In genomic region chr5:36241636-36242533, GRCh38 we compare ENCODE assay signal across 1 cellular context.
TF ChIP-seq lines count a peak whose summit lies in the region.

A gene with protein sequence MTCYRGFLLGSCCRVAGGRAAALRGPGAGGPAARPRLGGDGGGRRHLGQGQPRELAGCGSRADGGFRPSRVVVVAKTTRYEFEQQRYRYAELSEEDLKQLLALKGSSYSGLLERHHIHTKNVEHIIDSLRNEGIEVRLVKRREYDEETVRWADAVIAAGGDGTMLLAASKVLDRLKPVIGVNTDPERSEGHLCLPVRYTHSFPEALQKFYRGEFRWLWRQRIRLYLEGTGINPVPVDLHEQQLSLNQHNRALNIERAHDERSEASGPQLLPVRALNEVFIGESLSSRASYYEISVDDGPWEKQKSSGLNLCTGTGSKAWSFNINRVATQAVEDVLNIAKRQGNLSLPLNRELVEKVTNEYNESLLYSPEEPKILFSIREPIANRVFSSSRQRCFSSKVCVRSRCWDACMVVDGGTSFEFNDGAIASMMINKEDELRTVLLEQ (minus strand): TSS chr5:36241925. CDS start chr5:36241798, 127 bp downstream.

TF ChIP-seq in HEK293, 187 proteins besides CTCF, POLR2A, EP300 and RAD21 (continued from another document and continues in another):
- TF ChIP-seq REST (tag by site-specific recombination; IDR thresholded peaks at IDR 0.05) = peak; percentile 40; the same call in 1 of the 2 replicates
- peak; percentile 98 for TF ChIP-seq EGR2 (tag by site-specific recombination; IDR thresholded peaks at IDR 0.05; ENCODE audit: low read depth)
- no peak for TF ChIP-seq ZNF623 (tag by site-specific recombination; IDR thresholded peaks at IDR 0.05)
- TF ChIP-seq KLF8 (tag by site-specific recombination; IDR thresholded peaks at IDR 0.05) = peak; percentile 69
- peak; percentile 77 for TF ChIP-seq ZNF843 (tag by site-specific recombination; IDR thresholded peaks at IDR 0.05)
- peak; percentile 79 for TF ChIP-seq ZNF324 (tag by site-specific recombination; IDR thresholded peaks at IDR 0.05)
- TF ChIP-seq, protein P1, sequence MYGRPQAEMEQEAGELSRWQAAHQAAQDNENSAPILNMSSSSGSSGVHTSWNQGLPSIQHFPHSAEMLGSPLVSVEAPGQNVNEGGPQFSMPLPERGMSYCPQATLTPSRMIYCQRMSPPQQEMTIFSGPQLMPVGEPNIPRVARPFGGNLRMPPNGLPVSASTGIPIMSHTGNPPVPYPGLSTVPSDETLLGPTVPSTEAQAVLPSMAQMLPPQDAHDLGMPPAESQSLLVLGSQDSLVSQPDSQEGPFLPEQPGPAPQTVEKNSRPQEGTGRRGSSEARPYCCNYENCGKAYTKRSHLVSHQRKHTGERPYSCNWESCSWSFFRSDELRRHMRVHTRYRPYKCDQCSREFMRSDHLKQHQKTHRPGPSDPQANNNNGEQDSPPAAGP (tag by site-specific recombination; IDR thresholded peaks at IDR 0.05) = peak; percentile 62
- peak; percentile 27; the same call in 1 of the 2 replicates for TF ChIP-seq ZBTB11 (tag by site-specific recombination; conservative IDR thresholded peaks at IDR 0.05; ENCODE audit: low read depth)
- peak; percentile 100 for TF ChIP-seq GLIS2 (tag by site-specific recombination; IDR thresholded peaks at IDR 0.05)
- TF ChIP-seq, protein P2, sequence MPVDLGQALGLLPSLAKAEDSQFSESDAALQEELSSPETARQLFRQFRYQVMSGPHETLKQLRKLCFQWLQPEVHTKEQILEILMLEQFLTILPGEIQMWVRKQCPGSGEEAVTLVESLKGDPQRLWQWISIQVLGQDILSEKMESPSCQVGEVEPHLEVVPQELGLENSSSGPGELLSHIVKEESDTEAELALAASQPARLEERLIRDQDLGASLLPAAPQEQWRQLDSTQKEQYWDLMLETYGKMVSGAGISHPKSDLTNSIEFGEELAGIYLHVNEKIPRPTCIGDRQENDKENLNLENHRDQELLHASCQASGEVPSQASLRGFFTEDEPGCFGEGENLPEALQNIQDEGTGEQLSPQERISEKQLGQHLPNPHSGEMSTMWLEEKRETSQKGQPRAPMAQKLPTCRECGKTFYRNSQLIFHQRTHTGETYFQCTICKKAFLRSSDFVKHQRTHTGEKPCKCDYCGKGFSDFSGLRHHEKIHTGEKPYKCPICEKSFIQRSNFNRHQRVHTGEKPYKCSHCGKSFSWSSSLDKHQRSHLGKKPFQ (tag by site-specific recombination; IDR thresholded peaks at IDR 0.05) = 0 out of 2 replicates have a peak, but pooled peaks have one; percentile 44
- peak; percentile 86 for TF ChIP-seq ZFP69B (tag by site-specific recombination; IDR thresholded peaks at IDR 0.05)
- TF ChIP-seq PRDM10 (tag by site-specific recombination; IDR thresholded peaks at IDR 0.05) = peak; percentile 67
- TF ChIP-seq ZSCAN4 (tag by site-specific recombination; IDR thresholded peaks at IDR 0.05) = peak; percentile 46
- no peak for TF ChIP-seq ZNF658 (tag by site-specific recombination; IDR thresholded peaks at IDR 0.05)
- TF ChIP-seq ZNF76 (tag by site-specific recombination; IDR thresholded peaks at IDR 0.05; ENCODE audit: borderline replicate concordance, low read depth) = peak; percentile 67; the same call in 1 of the 2 replicates
- TF ChIP-seq ZNF600 (tag by site-specific recombination; IDR thresholded peaks at IDR 0.05) = peak; percentile 70
- no peak for TF ChIP-seq ZNF19 (tag by site-specific recombination; IDR thresholded peaks at IDR 0.05; ENCODE audit: low read depth)
- TF ChIP-seq, protein P3, sequence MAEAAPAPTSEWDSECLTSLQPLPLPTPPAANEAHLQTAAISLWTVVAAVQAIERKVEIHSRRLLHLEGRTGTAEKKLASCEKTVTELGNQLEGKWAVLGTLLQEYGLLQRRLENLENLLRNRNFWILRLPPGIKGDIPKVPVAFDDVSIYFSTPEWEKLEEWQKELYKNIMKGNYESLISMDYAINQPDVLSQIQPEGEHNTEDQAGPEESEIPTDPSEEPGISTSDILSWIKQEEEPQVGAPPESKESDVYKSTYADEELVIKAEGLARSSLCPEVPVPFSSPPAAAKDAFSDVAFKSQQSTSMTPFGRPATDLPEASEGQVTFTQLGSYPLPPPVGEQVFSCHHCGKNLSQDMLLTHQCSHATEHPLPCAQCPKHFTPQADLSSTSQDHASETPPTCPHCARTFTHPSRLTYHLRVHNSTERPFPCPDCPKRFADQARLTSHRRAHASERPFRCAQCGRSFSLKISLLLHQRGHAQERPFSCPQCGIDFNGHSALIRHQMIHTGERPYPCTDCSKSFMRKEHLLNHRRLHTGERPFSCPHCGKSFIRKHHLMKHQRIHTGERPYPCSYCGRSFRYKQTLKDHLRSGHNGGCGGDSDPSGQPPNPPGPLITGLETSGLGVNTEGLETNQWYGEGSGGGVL (tag by site-specific recombination; IDR thresholded peaks at IDR 0.05) = peak; percentile 71
- TF ChIP-seq BCL11A (tag by site-specific recombination; IDR thresholded peaks at IDR 0.05; ENCODE audit: low read depth) = peak; percentile 84; the same call in 1 of the 2 replicates
- peak; percentile 45; the same call in 1 of the 2 replicates for TF ChIP-seq ZNF394 (tag by site-specific recombination; IDR thresholded peaks at IDR 0.05; ENCODE audit: borderline replicate concordance)
- TF ChIP-seq, protein P4, sequence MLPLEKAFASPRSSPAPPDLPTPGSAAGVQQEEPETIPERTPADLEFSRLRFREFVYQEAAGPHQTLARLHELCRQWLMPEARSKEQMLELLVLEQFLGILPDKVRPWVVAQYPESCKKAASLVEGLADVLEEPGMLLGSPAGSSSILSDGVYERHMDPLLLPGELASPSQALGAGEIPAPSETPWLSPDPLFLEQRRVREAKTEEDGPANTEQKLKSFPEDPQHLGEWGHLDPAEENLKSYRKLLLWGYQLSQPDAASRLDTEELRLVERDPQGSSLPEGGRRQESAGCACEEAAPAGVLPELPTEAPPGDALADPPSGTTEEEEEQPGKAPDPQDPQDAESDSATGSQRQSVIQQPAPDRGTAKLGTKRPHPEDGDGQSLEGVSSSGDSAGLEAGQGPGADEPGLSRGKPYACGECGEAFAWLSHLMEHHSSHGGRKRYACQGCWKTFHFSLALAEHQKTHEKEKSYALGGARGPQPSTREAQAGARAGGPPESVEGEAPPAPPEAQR (tag by site-specific recombination; IDR thresholded peaks at IDR 0.05) = no peak
- peak; percentile 95 for TF ChIP-seq SP3 (tag by site-specific recombination; IDR thresholded peaks at IDR 0.05)
- TF ChIP-seq ZNF341 (tag by site-specific recombination; IDR thresholded peaks at IDR 0.05; ENCODE audit: low read depth) = peak; percentile 83
- no peak for TF ChIP-seq ZNF777 (tag by site-specific recombination; IDR thresholded peaks at IDR 0.05; ENCODE audit: borderline replicate concordance)
- TF ChIP-seq, protein P5, sequence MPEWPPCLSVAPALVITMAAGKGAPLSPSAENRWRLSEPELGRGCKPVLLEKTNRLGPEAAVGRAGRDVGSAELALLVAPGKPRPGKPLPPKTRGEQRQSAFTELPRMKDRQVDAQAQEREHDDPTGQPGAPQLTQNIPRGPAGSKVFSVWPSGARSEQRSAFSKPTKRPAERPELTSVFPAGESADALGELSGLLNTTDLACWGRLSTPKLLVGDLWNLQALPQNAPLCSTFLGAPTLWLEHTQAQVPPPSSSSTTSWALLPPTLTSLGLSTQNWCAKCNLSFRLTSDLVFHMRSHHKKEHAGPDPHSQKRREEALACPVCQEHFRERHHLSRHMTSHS (tag by site-specific recombination; IDR thresholded peaks at IDR 0.05) = 0 out of 2 replicates have a peak, but pooled peaks have one; percentile 30
- TF ChIP-seq ZBTB8A (tag by site-specific recombination; IDR thresholded peaks at IDR 0.05) = peak; percentile 69
- TF ChIP-seq KLF16 (tag by site-specific recombination; IDR thresholded peaks at IDR 0.05) = peak; percentile 45
- TF ChIP-seq ZEB2 (tag by site-specific recombination; IDR thresholded peaks at IDR 0.05) = peak; percentile 97
- peak; percentile 9; the same call in 1 of the 2 replicates for TF ChIP-seq IKZF3 (tag by site-specific recombination; IDR thresholded peaks at IDR 0.05)
- TF ChIP-seq PRDM1 (tag by site-specific recombination; IDR thresholded peaks at IDR 0.05) = peak; percentile 88
- peak; percentile 93 for TF ChIP-seq ZSCAN30 (tag by site-specific recombination; IDR thresholded peaks at IDR 0.05)
- TF ChIP-seq, protein P6, sequence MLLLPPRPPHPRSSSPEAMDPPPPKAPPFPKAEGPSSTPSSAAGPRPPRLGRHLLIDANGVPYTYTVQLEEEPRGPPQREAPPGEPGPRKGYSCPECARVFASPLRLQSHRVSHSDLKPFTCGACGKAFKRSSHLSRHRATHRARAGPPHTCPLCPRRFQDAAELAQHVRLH (tag by site-specific recombination; IDR thresholded peaks at IDR 0.05) = peak; percentile 88
- TF ChIP-seq KLF1 (tag by site-specific recombination; IDR thresholded peaks at IDR 0.05) = no peak; the same call in 1 of the 2 replicates
- TF ChIP-seq MZF1 (tag by site-specific recombination; IDR thresholded peaks at IDR 0.05; ENCODE audit: borderline replicate concordance) = peak; percentile 68
- 0 out of 2 replicates have a peak, but pooled peaks have one; percentile 37 for TF ChIP-seq ZNF558 (tag by site-specific recombination; IDR thresholded peaks at IDR 0.05)
- TF ChIP-seq HOXA7 (CRISPR knock-in tag; IDR thresholded peaks at IDR 0.05; ENCODE audit: borderline replicate concordance) = no peak
